In the genomic region with DNA sequence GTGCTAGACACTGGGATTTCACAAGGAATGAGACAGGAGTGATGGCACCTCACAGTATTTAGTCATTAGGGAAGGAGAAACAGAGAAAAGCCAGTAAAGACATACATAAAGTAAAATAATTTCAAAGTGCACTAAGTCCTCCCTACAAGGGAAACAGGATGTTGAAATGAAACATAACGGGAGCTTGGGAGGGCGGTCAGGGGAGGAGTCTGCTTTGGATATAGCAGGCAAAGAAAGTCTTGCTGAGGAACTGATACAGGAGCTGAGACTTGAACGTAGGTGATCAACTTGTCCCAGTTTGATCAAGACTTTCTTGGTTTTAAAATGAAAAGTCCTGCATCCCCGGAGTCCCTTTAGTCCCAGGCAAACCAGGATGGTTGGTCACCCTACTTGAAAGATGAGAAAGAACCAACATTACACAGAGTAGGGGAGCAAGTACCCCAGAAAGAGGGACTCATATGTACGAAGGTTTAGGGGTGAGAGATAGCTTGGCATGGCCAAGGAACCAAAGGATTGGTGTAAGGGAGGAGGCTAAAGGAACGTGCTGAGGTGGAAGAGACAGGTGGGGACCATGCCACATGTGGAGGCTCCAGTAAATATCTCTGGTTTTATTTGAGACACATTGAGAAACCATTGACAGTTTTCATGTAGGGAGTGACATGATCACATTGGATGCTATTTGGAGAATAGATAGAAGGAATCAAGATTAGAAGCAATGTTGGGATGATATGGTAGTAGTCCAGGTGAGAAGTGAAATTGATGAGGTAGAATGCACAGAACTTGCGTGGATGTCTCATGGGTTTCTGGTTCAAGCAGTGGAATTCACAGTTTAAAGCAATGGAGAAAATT, we compare ENCODE assay signal across 1 cellular context.
TF ChIP-seq lines count a peak whose summit lies in the region.

No MANE protein-coding gene starts in this region.

TF ChIP-seq in SK-N-SH treated with all-trans-retinoic acid at 6 μM for 48 hours, 23 proteins besides CTCF, POLR2A, EP300 and RAD21 (continued from another document):
- TF ChIP-seq, protein P1, sequence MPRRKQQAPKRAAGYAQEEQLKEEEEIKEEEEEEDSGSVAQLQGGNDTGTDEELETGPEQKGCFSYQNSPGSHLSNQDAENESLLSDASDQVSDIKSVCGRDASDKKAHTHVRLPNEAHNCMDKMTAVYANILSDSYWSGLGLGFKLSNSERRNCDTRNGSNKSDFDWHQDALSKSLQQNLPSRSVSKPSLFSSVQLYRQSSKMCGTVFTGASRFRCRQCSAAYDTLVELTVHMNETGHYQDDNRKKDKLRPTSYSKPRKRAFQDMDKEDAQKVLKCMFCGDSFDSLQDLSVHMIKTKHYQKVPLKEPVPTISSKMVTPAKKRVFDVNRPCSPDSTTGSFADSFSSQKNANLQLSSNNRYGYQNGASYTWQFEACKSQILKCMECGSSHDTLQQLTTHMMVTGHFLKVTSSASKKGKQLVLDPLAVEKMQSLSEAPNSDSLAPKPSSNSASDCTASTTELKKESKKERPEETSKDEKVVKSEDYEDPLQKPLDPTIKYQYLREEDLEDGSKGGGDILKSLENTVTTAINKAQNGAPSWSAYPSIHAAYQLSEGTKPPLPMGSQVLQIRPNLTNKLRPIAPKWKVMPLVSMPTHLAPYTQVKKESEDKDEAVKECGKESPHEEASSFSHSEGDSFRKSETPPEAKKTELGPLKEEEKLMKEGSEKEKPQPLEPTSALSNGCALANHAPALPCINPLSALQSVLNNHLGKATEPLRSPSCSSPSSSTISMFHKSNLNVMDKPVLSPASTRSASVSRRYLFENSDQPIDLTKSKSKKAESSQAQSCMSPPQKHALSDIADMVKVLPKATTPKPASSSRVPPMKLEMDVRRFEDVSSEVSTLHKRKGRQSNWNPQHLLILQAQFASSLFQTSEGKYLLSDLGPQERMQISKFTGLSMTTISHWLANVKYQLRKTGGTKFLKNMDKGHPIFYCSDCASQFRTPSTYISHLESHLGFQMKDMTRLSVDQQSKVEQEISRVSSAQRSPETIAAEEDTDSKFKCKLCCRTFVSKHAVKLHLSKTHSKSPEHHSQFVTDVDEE (CRISPR knock-in tag; IDR thresholded peaks at IDR 0.05) = no peak
- no peak for TF ChIP-seq ARNTL (CRISPR knock-in tag; IDR thresholded peaks at IDR 0.05; ENCODE audit: borderline replicate concordance, low read depth)
- TF ChIP-seq ZFP3 (CRISPR knock-in tag; IDR thresholded peaks at IDR 0.05) = no peak
- no peak for TF ChIP-seq ZC3H10 (CRISPR knock-in tag; IDR thresholded peaks at IDR 0.05)
- TF ChIP-seq RARB (CRISPR knock-in tag; IDR thresholded peaks at IDR 0.05) = no peak
- TF ChIP-seq TCF4 (CRISPR knock-in tag; IDR thresholded peaks at IDR 0.05; ENCODE audit: borderline replicate concordance) = no peak
- no peak for TF ChIP-seq PPARA (CRISPR knock-in tag; IDR thresholded peaks at IDR 0.05; ENCODE audit: borderline replicate concordance)
